In the genomic region with DNA sequence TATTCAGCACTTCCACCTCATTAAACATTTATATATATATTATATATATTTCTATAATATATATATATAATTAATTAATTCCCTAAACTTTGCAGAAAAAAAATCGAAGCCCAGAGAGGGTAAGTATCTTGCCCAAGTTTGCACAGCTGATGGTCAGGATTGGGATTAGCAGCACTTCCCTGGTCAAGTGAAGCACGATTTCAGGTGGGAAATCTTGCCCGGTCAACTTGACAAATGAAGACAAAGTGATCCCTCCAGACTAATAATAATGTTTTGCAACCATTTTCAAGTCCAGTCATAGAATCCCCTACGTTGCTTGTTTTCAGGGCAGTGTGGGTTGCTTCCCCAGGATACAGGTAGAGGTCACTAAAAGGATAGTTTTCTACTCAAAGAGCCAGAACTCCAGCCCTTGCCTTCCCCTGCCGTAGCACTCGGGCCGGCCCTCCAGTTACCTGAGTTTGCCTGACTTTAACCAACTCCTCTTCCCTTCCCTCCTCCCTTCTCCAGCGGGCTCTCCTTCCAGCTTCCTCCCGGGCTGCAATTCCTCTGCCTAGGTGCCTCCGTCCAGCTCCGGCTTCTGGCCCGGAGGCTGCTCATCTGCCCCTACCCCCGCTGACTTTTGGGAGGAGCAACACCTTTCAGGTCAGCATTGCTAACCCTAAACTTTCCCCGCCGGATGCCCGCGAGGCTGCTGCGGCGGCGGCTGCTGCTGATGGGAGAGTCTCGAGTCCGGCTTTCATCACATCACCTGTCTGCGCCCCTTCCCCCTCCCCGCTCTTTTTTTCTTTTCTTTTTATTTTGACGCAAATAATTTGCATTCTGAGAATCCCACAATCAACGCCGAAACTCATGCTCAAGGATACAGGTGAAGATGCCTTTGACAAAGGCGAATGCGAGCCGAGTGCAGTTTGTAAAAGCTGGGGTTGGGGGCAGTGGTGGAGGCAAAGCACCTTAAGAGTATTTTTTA, we compare ENCODE assay signal across 8 cellular contexts. TPM values are rescaled to one million over a fixed set of nuclear protein-coding genes. Genes with fewer than 3 reads are reported as not detected.
A peak's percentile ranks its signal among the peaks of the same experiment; 100 is the strongest.
DNase-seq lines count a peak whose midpoint lies in the region; ATAC-seq and TF ChIP-seq lines count a peak whose summit lies in the region.

No MANE protein-coding gene starts in this region.

- no peaks in the 10 kb centered on the region for H3K4me1 ChIP-seq in MM.1S (ENCODE audit: low read length)
- H3K4me1 ChIP-seq in mammary epithelial cell (ENCODE audit: insufficient read depth, low read length): no peaks in the 10 kb centered on the region
- H3K4me1 ChIP-seq in uterus: no peaks in the 10 kb centered on the region

- 11% methylated on average over 21 of the region's 30 CpGs for WGBS in mammary epithelial cell (ENCODE audit: low coverage, missing lambda C conversion rate)

- H4K20me1 ChIP-seq in MM.1S (ENCODE audit: insufficient read depth, low read length): no peaks in the 10 kb centered on the region
- H4K20me1 ChIP-seq in mammary epithelial cell (ENCODE audit: insufficient read depth, low read length): no peaks in the 10 kb centered on the region

- DNase-seq in GM13976 (ENCODE audit: low spot score) (peak; percentile 68), MM.1S (peak; percentile 76), mammary epithelial cell (peak; percentile 9), memory B cell (ENCODE audit: low spot score in 2 of 2) (peak; percentile 11 to 18), uterus (peak; percentile 36 to 59), NCI-H2196 treated with DMSO at 0.1 percent for 48 hours (lab: John Stamatoyannopoulos, UW; ENCODE audit: unreplicated experiment) (no peak), amygdala (lab: John Stamatoyannopoulos, UW) (no peak)

- no peaks in the 10 kb centered on the region for H3K36me3 ChIP-seq in MM.1S (replicated peaks; ENCODE audit: insufficient read depth, low read length)
- H3K36me3 ChIP-seq in mammary epithelial cell (ENCODE audit: insufficient read depth, low read length): no peaks in the 10 kb centered on the region
- H3K36me3 ChIP-seq in uterus: no peaks in the 10 kb centered on the region

- peak overlapping the region; percentile 17 for H3K27ac Mint-ChIP-seq in memory B cell

- CTCF ChIA-PET in mammary epithelial cell (lab: Charles Lee; ENCODE audit: low non-redundant PET): no interaction called here

- H3K9me3 ChIP-seq in MM.1S (replicated peaks; ENCODE audit: insufficient read depth, low read length): no peaks in the 10 kb centered on the region
- H3K9me3 ChIP-seq in mammary epithelial cell (replicated peaks; ENCODE audit: insufficient read depth, low read length): no peaks in the 10 kb centered on the region
- no peaks in the 10 kb centered on the region for H3K9me3 ChIP-seq in uterus

- H3K4me3 ChIP-seq in MM.1S (ENCODE audit: low read length) (peak overlapping the region; percentile 56), mammary epithelial cell (replicated peaks in 1 of 3; ENCODE audit: insufficient read depth in 1 of 3, low read depth in 2 of 3, low read length in 3 of 3) (no peak overlapping the region), uterus (peak overlapping the region; percentile 61 to 70)

- TF ChIP-seq CTCF in GM13976 (IDR thresholded peaks at IDR 0.05; ENCODE audit: borderline replicate concordance, control extremely low read depth, extremely low read depth, insufficient read depth, missing control alignments) (peak; percentile 34), MM.1S (IDR thresholded peaks at IDR 0.05; ENCODE audit: low read length) (peak; percentile 55), mammary epithelial cell (conservative IDR thresholded peaks at IDR 0.05 in 1 of 2, IDR thresholded peaks at IDR 0.05 in 1 of 2; ENCODE audit: extremely low read depth in 1 of 2, insufficient read depth in 1 of 2, low read depth in 1 of 2, low read length in 2 of 2) (peak in 1 of 2 donors; percentile 15), uterus (IDR thresholded peaks at IDR 0.05) (peak in 2 of 4 experiments; percentile 12 to 19)

- H3K27ac ChIP-seq in MM.1S (ENCODE audit: low read length) (no peak overlapping the region), mammary epithelial cell (ENCODE audit: insufficient read depth, low read depth, low read length) (no peak overlapping the region), uterus (peak overlapping the region; percentile 89 to 90)

- dilution Hi-C loops in mammary epithelial cell (cut with HindIII; ENCODE audit: low sequenced_read_pairs): no loop called here

- no peaks in the 10 kb centered on the region for H3K36me3 Mint-ChIP-seq in memory B cell

- peaks cover 12% of the 10 kb centered on the region for H3K4me1 Mint-ChIP-seq in memory B cell

- H3K9me3 Mint-ChIP-seq in memory B cell: no peaks in the 10 kb centered on the region

- in situ Hi-C loops in GM13976 (cut with MboI; ENCODE audit: low sequenced_read_pairs, unreplicated experiment) (no loop called here), mammary epithelial cell (cut with MboI; ENCODE audit: low sequenced_read_pairs in 2 of 2) (no loop called here)

- H3K27me3 ChIP-seq in MM.1S (replicated peaks; ENCODE audit: insufficient read depth, low read length) (peaks cover 13% of the 10 kb centered on the region; the same call in 1 of the 2 replicates), mammary epithelial cell (ENCODE audit: insufficient read depth, low read length) (peaks cover 15% of the 10 kb centered on the region), uterus (no peaks in the 10 kb centered on the region)

- H3F3A ChIP-seq in MM.1S (ENCODE audit: insufficient read depth, low read length): no peaks in the 10 kb centered on the region

- intact Hi-C loops in mammary epithelial cell (cut with micrococcal nuclease) (loop anchor here (10.0 kb wide), 1 partner anchor 695 kb away; no protein-coding TSS in a partner anchor), uterus (cut with DNase I; ENCODE audit: low total_unique reads) (no loop called here)

- H3K9ac ChIP-seq in MM.1S (ENCODE audit: low read length) (no peak overlapping the region), mammary epithelial cell (ENCODE audit: insufficient read depth, low read length) (no peak overlapping the region)

- no peaks in the 10 kb centered on the region for H3K9me2 ChIP-seq in MM.1S (replicated peaks; ENCODE audit: insufficient read depth, low read length)

- BruUV-seq in mammary epithelial cell (replicated peaks; lab: Mats Ljungman, UMichigan): no TSS peak

- H3K4me2 ChIP-seq in MM.1S (ENCODE audit: low read depth, low read length) (peak overlapping the region; percentile 81), mammary epithelial cell (ENCODE audit: insufficient read depth, low read depth, low read length) (peak overlapping the region; percentile 50)

- no peak for TF ChIP-seq POLR2A in uterus (IDR thresholded peaks at IDR 0.05)

- peak overlapping the region; percentile 81 for H3K4me3 Mint-ChIP-seq in memory B cell

- H2AFZ ChIP-seq in MM.1S (ENCODE audit: low read length) (peak overlapping the region; percentile 50), mammary epithelial cell (ENCODE audit: low read depth, low read length) (peak overlapping the region; percentile 44)

- H3K79me2 ChIP-seq in MM.1S (ENCODE audit: low read length) (no peaks in the 10 kb centered on the region), mammary epithelial cell (ENCODE audit: insufficient read depth, low read length) (no peaks in the 10 kb centered on the region)

- ATAC-seq in GM21737 (IDR thresholded peaks at IDR 0.05; ENCODE audit: unreplicated experiment): peak; percentile 67
- peak; percentile 79 for ATAC-seq in memory B cell (ENCODE audit: low read depth)

- H3K27me3 Mint-ChIP-seq in memory B cell: peaks cover 16% of the 10 kb centered on the region

RNA-seq across cellular contexts. Expression of a gene that starts 0.9 kb away (rescaled TPM):
- total RNA-seq in mammary epithelial cell (under 1 TPM in 1 of 2 donors, not detected in 1; 0.17 TPM), uterus (10 to 100 TPM; 15.8 to 80.6 (median 48.0) TPM)
- not detected for polyA plus RNA-seq in mammary epithelial cell
- not detected for polyA minus RNA-seq in mammary epithelial cell

Comparison
In these comparisons a context has a peak if more than half of its experiments do, and no peak if none do; other contexts are left out.
1. DNase-seq: peak in GM13976 (single experiment), MM.1S (single experiment), mammary epithelial cell (single experiment), memory B cell (2 of 2) and uterus (2 of 2); none in NCI-H2196 treated with DMSO at 0.1 percent for 48 hours (single experiment) and amygdala (0 of 56).
2. H3K27ac ChIP-seq: peak in uterus (2 of 2); none in MM.1S (single experiment) and mammary epithelial cell (single experiment).
3. H3K4me3 ChIP-seq: peak in MM.1S (single experiment) and uterus (2 of 2); none in mammary epithelial cell (0 of 3).
4. RNA of a gene that starts 0.9 kb away (total RNA-seq): 15.8 to 80.6 TPM in uterus; 0.17 TPM in mammary epithelial cell; every median in the first group is over 10 times any median in the second.